In the genomic region with DNA sequence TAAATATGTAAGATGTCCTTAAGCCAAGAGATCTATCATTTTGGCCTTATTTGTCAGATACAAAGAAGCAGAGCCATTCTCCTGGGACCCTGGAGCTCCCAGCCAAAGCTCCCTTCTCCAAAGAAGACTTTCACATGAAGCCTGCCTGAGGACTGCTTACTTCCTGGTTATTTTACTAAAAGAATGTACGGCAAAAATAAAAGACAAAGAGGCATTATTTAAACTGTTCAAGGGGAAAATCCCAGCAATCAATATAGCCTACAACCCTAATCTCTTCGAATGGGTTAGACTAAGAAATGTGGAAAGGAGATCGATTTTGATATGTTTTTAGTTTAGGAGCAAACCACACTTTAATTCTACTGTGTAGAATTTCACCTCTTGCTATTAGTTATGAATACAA, we compare ENCODE assay signal across 20 cellular contexts.
DNase-seq lines count a peak whose midpoint lies in the region; TF ChIP-seq lines count a peak whose summit lies in the region.
"Had no signal": no experiment of that assay in that cellular context is flagged by ENCODE, and none has a peak within 500 bp of the region (broad histone marks: within the 10 kb centered on the region; RNA-seq: fewer than 3 reads in every experiment).

No MANE protein-coding gene starts in this region.

- H3K4me2 ChIP-seq in mammary epithelial cell (ENCODE audit: insufficient read depth, low read depth, low read length), result no peak overlapping the region
- H3K4me2 ChIP-seq: BLaER1 had no signal

- H3K9me3 Mint-ChIP-seq in Calu3 (ENCODE audit: low read depth, unreplicated experiment) (peaks cover 2% of the 10 kb centered on the region), nephron (peaks cover 11% of the 10 kb centered on the region)

- no peaks in the 10 kb centered on the region for H3K27me3 ChIP-seq in adipocyte (replicated peaks; ENCODE audit: control insufficient read depth, insufficient read depth, low read length)
- H3K27me3 ChIP-seq in mammary epithelial cell (ENCODE audit: insufficient read depth, low read length), result no peaks in the 10 kb centered on the region
- H3K27me3 ChIP-seq: BE2C, BLaER1 had no signal

- peaks cover 5% of the 10 kb centered on the region for H3K36me3 Mint-ChIP-seq in Calu3 (ENCODE audit: insufficient read depth, unreplicated experiment)
- H3K36me3 Mint-ChIP-seq in nephron (ENCODE audit: low read depth), result no peaks in the 10 kb centered on the region
- H3K36me3 Mint-ChIP-seq: CD14-positive monocyte; CD4-positive, alpha-beta memory T cell; CD4-positive, CD25-positive, alpha-beta regulatory T cell; CD8-positive, alpha-beta memory T cell had no signal

- no peak overlapping the region for H3K27ac ChIP-seq in mammary epithelial cell (ENCODE audit: insufficient read depth, low read depth, low read length)
- H3K27ac ChIP-seq: BLaER1 had no signal

- H3K27ac Mint-ChIP-seq in Calu3 (ENCODE audit: unreplicated experiment), result peak overlapping the region; percentile 64
- peak overlapping the region in 2 of 3 experiments; percentile 22 to 27 for H3K27ac Mint-ChIP-seq in nephron
- H3K27ac Mint-ChIP-seq: CD14-positive monocyte; CD4-positive, alpha-beta memory T cell; CD4-positive, CD25-positive, alpha-beta regulatory T cell; CD8-positive, alpha-beta memory T cell had no signal

- H3K4me1 ChIP-seq in adipocyte (ENCODE audit: control insufficient read depth, insufficient read depth, low read length), result peaks cover 27% of the 10 kb centered on the region
- H3K4me1 ChIP-seq in mammary epithelial cell (ENCODE audit: insufficient read depth, low read length), result no peaks in the 10 kb centered on the region
- H3K4me1 ChIP-seq: BE2C, BLaER1 had no signal

- TF ChIP-seq CTCF in Calu3 (IDR thresholded peaks at IDR 0.05; ENCODE audit: unreplicated experiment) (no peak), mammary epithelial cell (conservative IDR thresholded peaks at IDR 0.05 in 1 of 2, IDR thresholded peaks at IDR 0.05 in 1 of 2; ENCODE audit: extremely low read depth in 1 of 2, insufficient read depth in 1 of 2, low read depth in 1 of 2, low read length in 2 of 2) (no peak), nephron (IDR thresholded peaks at IDR 0.05; ENCODE audit: unreplicated experiment in 3 of 3) (no peak)

- H2AFZ ChIP-seq in mammary epithelial cell (ENCODE audit: low read depth, low read length), result peak overlapping the region; percentile 5

- H3K27me3 Mint-ChIP-seq in Calu3 (ENCODE audit: unreplicated experiment) (no peaks in the 10 kb centered on the region), nephron (ENCODE audit: low read depth) (peaks cover 8% of the 10 kb centered on the region)
- H3K27me3 Mint-ChIP-seq: CD4-positive, alpha-beta memory T cell; CD4-positive, CD25-positive, alpha-beta regulatory T cell had no signal

- H4K20me1 ChIP-seq in mammary epithelial cell (ENCODE audit: insufficient read depth, low read length), result no peaks in the 10 kb centered on the region
- H4K20me1 ChIP-seq: BLaER1 had no signal

- H3K9me3 ChIP-seq in adipocyte (ENCODE audit: control insufficient read depth, low read length) (peaks cover 6% of the 10 kb centered on the region), mammary epithelial cell (replicated peaks; ENCODE audit: insufficient read depth, low read length) (no peaks in the 10 kb centered on the region)
- H3K9me3 ChIP-seq: BE2C had no signal

- H3K79me2 ChIP-seq in mammary epithelial cell (ENCODE audit: insufficient read depth, low read length), result no peaks in the 10 kb centered on the region

- DNase-seq in Calu3 (peak; percentile 4), adipocyte (ENCODE audit: low read depth) (no peak), mammary epithelial cell (no peak), NCI-H2029 (lab: John Stamatoyannopoulos, UW) (no peak), T-helper 1 cell (no peak), nucleus accumbens (lab: John Stamatoyannopoulos, UW) (no peak), posterior vena cava (ENCODE audit: low spot score) (no peak)
- DNase-seq: 8988T; ACHN; BE2C; C1 segment of cervical spinal cord; CD4-positive, alpha-beta memory T cell; CD4-positive, CD25-positive, alpha-beta regulatory T cell; CD8-positive, alpha-beta memory T cell; COR-L47; DMS79 treated with DMSO at 0.1 percent for 48 hours; GF-D8 had no signal

- no TSS peak for BruUV-seq in Calu3 (replicated peaks; lab: Mats Ljungman, UMichigan)
- no TSS peak for BruUV-seq in mammary epithelial cell (replicated peaks; lab: Mats Ljungman, UMichigan)

- dilution Hi-C loops in mammary epithelial cell (cut with HindIII; ENCODE audit: low sequenced_read_pairs), result no loop called here

- CTCF ChIA-PET in Calu3 (lab: Charles Lee), result interaction anchor here (1.7 kb wide), 1 partner anchor 11 kb away, joined by 3 read pairs; no protein-coding TSS in a partner anchor
- CTCF ChIA-PET in mammary epithelial cell (lab: Charles Lee; ENCODE audit: low non-redundant PET), result no interaction called here

- in situ Hi-C loops in mammary epithelial cell (cut with MboI; ENCODE audit: low sequenced_read_pairs in 2 of 2), result no loop called here

- H3K4me1 Mint-ChIP-seq in Calu3 (ENCODE audit: low read depth, unreplicated experiment) (peaks cover 27% of the 10 kb centered on the region), nephron (peaks cover 27% of the 10 kb centered on the region)
- H3K4me1 Mint-ChIP-seq: CD14-positive monocyte; CD4-positive, alpha-beta memory T cell; CD4-positive, CD25-positive, alpha-beta regulatory T cell; CD8-positive, alpha-beta memory T cell had no signal

- H3K9ac ChIP-seq in adipocyte (ENCODE audit: low read length), result no peak overlapping the region
- H3K9ac ChIP-seq in mammary epithelial cell (ENCODE audit: insufficient read depth, low read length), result no peak overlapping the region
- H3K9ac ChIP-seq: BLaER1 had no signal

- peak overlapping the region; percentile 24 for H3K4me3 Mint-ChIP-seq in Calu3 (ENCODE audit: low read depth, unreplicated experiment)
- H3K4me3 Mint-ChIP-seq in nephron, result no peak overlapping the region
- H3K4me3 Mint-ChIP-seq: CD14-positive monocyte; CD4-positive, alpha-beta memory T cell; CD4-positive, CD25-positive, alpha-beta regulatory T cell; CD8-positive, alpha-beta memory T cell had no signal

- H3K4me3 ChIP-seq in adipocyte (ENCODE audit: low read length) (peak overlapping the region; percentile 54), mammary epithelial cell (replicated peaks in 1 of 3; ENCODE audit: insufficient read depth in 1 of 3, low read depth in 2 of 3, low read length in 3 of 3) (no peak overlapping the region)
- H3K4me3 ChIP-seq: BLaER1 had no signal

- no peaks in the 10 kb centered on the region for H3K36me3 ChIP-seq in adipocyte (ENCODE audit: control insufficient read depth, insufficient read depth, low read length, severe bottlenecking)
- no peaks in the 10 kb centered on the region for H3K36me3 ChIP-seq in mammary epithelial cell (ENCODE audit: insufficient read depth, low read length)
- H3K36me3 ChIP-seq: BE2C, BLaER1 had no signal

- WGBS in mammary epithelial cell (ENCODE audit: low coverage, missing lambda C conversion rate), result 5% methylated on average over 3 of the region's 3 CpGs

- intact Hi-C loops in Calu3 (cut with micrococcal nuclease; ENCODE audit: unreplicated experiment), result loop anchor here (10.0 kb wide), 1 partner anchor 307 kb away; no protein-coding TSS in a partner anchor
- intact Hi-C loops in mammary epithelial cell (cut with micrococcal nuclease), result no loop called here
- intact Hi-C loops in posterior vena cava (cut with DNase I), result no loop called here
